32 cellular contexts compared by ENCODE assay signal in genomic region chr7:57354679-57355338, GRCh38.
"Had no signal": no experiment of that assay in that cellular context is flagged by ENCODE, and none has a peak within 500 bp of the region (broad histone marks: within the 10 kb centered on the region; RNA-seq: fewer than 3 reads in every experiment).

No MANE protein-coding gene starts in this region.

- H3K4me1 ChIP-seq: Peyer's patch, SJSA1 had no signal

- H3K27ac ChIP-seq: brain microvascular endothelial cell, Peyer's patch, RWPE1, SJSA1 had no signal

- DNase-seq: activated CD4-positive, alpha-beta memory T cell treated with anti-CD3 and anti-CD28 coated beads for 36 hours; activated CD4-positive, alpha-beta T cell treated with anti-CD3 and anti-CD28 coated beads for 4 hours; activated CD4-positive, alpha-beta T cell treated with anti-CD3 and anti-CD28 coated beads, Interleukin-2, amount 50 U/mL, for 1 hour; activated CD4-positive, CD25-positive, alpha-beta regulatory T cell treated with anti-CD3 and anti-CD28 coated beads, Interleukin-2, amount 50 U/mL, for 72 hours; activated CD8-positive, alpha-beta memory T cell treated with anti-CD3 and anti-CD28 coated beads, Interleukin-2, amount 50 U/mL, for 4 hours; activated gamma-delta T cell treated with Interleukin-2 at 50 U/mL for 16 hours; activated naive CD4-positive, alpha-beta T cell treated with anti-CD3 and anti-CD28 coated beads for 36 hours; activated naive CD8-positive, alpha-beta T cell treated with anti-CD3 and anti-CD28 coated beads, Interleukin-2, amount 50 U/mL, for 24 hours; activated T-cell treated with anti-CD3 and anti-CD28 coated beads for 4 hours; activated T-cell treated with anti-CD3 and anti-CD28 coated beads, Interleukin-2, amount 50 U/mL, for 4 hours; amniotic stem cell; aorta; brain microvascular endothelial cell; Kasumi-1; KG1; MG63; NCI-H1048; NCI-H1105 treated with DMSO at 0.1 percent for 48 hours; NCI-H1436; NCI-H1694; NCI-H2029; NCI-H345; NCI-H526; NCI-H748 treated with DMSO at 0.1 percent for 48 hours; NK-92 treated with Interleukin-12 subunit alpha and Interleukin-12 subunit beta, amount 100 ng/mL, for 24 hours; PC-3; Peyer's patch; SHP77; SK-N-SH had no signal

- H3K27me3 ChIP-seq: brain microvascular endothelial cell, MG63, Peyer's patch, SJSA1 had no signal

- H3K4me3 ChIP-seq: MG63, Peyer's patch, SJSA1 had no signal

- ATAC-seq: activated naive CD8-positive, alpha-beta T cell treated with anti-CD3 and anti-CD28 coated beads, Interleukin-2, amount 50 U/mL, for 24 hours; activated T-cell treated with anti-CD3 and anti-CD28 coated beads, Interleukin-2, amount 50 U/mL, for 4 hours; PC-3; WTC11 had no signal

- H3K36me3 ChIP-seq: brain microvascular endothelial cell, MG63, Peyer's patch, SJSA1 had no signal

- H3K9me3 ChIP-seq: MG63, SJSA1, SK-N-SH had no signal
